In genomic region chr12:15701721-15702156, GRCh38 we compare ENCODE assay signal across 11 cellular contexts.
DNase-seq lines count a peak whose midpoint lies in the region; ATAC-seq, FAIRE-seq and TF ChIP-seq lines count a peak whose summit lies in the region.
"Had no signal": no experiment of that assay in that cellular context is flagged by ENCODE, and none has a peak within 500 bp of the region (broad histone marks: within the 10 kb centered on the region; RNA-seq: fewer than 3 reads in every experiment).

No MANE protein-coding gene starts in this region.

- H3K9ac ChIP-seq in astrocyte (ENCODE audit: low read length) (peak overlapping the region; percentile 53), stomach smooth muscle (ENCODE audit: low read length in 2 of 2) (no peak overlapping the region)

- H3K36me3 ChIP-seq in astrocyte (ENCODE audit: insufficient read depth, low read length) (no peaks in the 10 kb centered on the region), stomach smooth muscle (ENCODE audit: control insufficient read depth in 2 of 2, insufficient read depth in 2 of 2, low read length in 2 of 2) (no peaks in the 10 kb centered on the region), adrenal gland (replicated peaks in 1 of 2) (no peaks in the 10 kb centered on the region)
- H3K36me3 ChIP-seq: neutrophil had no signal

- peaks cover 40% of the 10 kb centered on the region for H3K4me1 ChIP-seq in astrocyte (ENCODE audit: insufficient read depth, low read length)
- H3K4me1 ChIP-seq in right cardiac atrium (ENCODE audit: control insufficient read depth, insufficient read depth, low read length), result peaks cover 8% of the 10 kb centered on the region
- H3K4me1 ChIP-seq in stomach smooth muscle (ENCODE audit: control insufficient read depth, insufficient read depth, low read length), result peaks cover 4% of the 10 kb centered on the region
- H3K4me1 ChIP-seq in adrenal gland (replicated peaks in 1 of 2), result peaks cover 3 to 4% of the 10 kb centered on the region in 2 donors

- peak overlapping the region; percentile 71 for H3K27ac ChIP-seq in astrocyte (ENCODE audit: low read depth, low read length)
- peak overlapping the region; percentile 81 for H3K27ac ChIP-seq in right cardiac atrium (ENCODE audit: low read length)
- H3K27ac ChIP-seq in stomach smooth muscle (ENCODE audit: low read length), result peak overlapping the region; percentile 0
- peak overlapping the region in 2 of 5 donors; percentile 55 to 73 for H3K27ac ChIP-seq in adrenal gland
- H3K27ac ChIP-seq: HL-60, neutrophil had no signal

- no peaks in the 10 kb centered on the region for H4K20me1 ChIP-seq in astrocyte (ENCODE audit: insufficient read depth, low read length)

- peaks cover 65% of the 10 kb centered on the region for H3K79me2 ChIP-seq in astrocyte (ENCODE audit: insufficient read depth, low read length)

- 27% methylated on average over 3 of the region's 3 CpGs for WGBS in right cardiac atrium
- 49 to 55% (median 51%) methylated on average over 3 of the region's 3 CpGs for WGBS in adrenal gland, 4 donors

- no peaks in the 10 kb centered on the region for H3K36me3 Mint-ChIP-seq in astrocyte (ENCODE audit: low read depth, unreplicated experiment)

- peak overlapping the region; percentile 91 for H3K27ac Mint-ChIP-seq in astrocyte (ENCODE audit: unreplicated experiment)

- no peak overlapping the region for H3K4me3 ChIP-seq in astrocyte (ENCODE audit: insufficient read depth, low read depth, low read length)
- no peak overlapping the region for H3K4me3 ChIP-seq in right cardiac atrium (ENCODE audit: low read length)
- no peak overlapping the region for H3K4me3 ChIP-seq in stomach smooth muscle (ENCODE audit: low read length in 2 of 2)
- no peak overlapping the region for H3K4me3 ChIP-seq in adrenal gland

- ATAC-seq in HG02981 (IDR thresholded peaks at IDR 0.05; ENCODE audit: unreplicated experiment), result peak; percentile 38
- peak; percentile 61 to 66 for ATAC-seq in right cardiac atrium
- ATAC-seq in GM21825 (IDR thresholded peaks at IDR 0.05; ENCODE audit: unreplicated experiment), result no peak
- no peak for ATAC-seq in HG02852 (IDR thresholded peaks at IDR 0.05; ENCODE audit: unreplicated experiment)

- DNase-seq in astrocyte (ENCODE audit: low read depth) (peak; percentile 69), right cardiac atrium (no peak), adrenal gland (no peak)
- DNase-seq: amygdala, SHP77 had no signal

- FAIRE-seq in astrocyte (lab: Jason Lieb, UNC), result peak; percentile 73

- no peaks in the 10 kb centered on the region for H3K9me3 ChIP-seq in astrocyte (ENCODE audit: insufficient read depth, low read depth, low read length)
- no peaks in the 10 kb centered on the region for H3K9me3 ChIP-seq in right cardiac atrium (ENCODE audit: control insufficient read depth, low read length)
- H3K9me3 ChIP-seq in stomach smooth muscle (ENCODE audit: control insufficient read depth in 2 of 2, low read length in 2 of 2), result no peaks in the 10 kb centered on the region
- H3K9me3 ChIP-seq in adrenal gland (replicated peaks in 1 of 3), result no peaks in the 10 kb centered on the region
- H3K9me3 ChIP-seq: neutrophil had no signal

- H3K27me3 ChIP-seq in astrocyte (ENCODE audit: insufficient read depth, low read length) (no peaks in the 10 kb centered on the region), right cardiac atrium (ENCODE audit: control insufficient read depth, insufficient read depth) (no peaks in the 10 kb centered on the region), stomach smooth muscle (ENCODE audit: control insufficient read depth in 1 of 2, insufficient read depth in 2 of 2, low read length in 2 of 2) (no peaks in the 10 kb centered on the region), adrenal gland (no peaks in the 10 kb centered on the region)
- H3K27me3 ChIP-seq: neutrophil had no signal

- no peak overlapping the region for H3K4me3 Mint-ChIP-seq in astrocyte (ENCODE audit: unreplicated experiment)

- intact Hi-C loops in right cardiac atrium (cut with DNase I), result no loop called here
- intact Hi-C loops in adrenal gland (cut with DNase I), result no loop called here

- H3K4me2 ChIP-seq in astrocyte (ENCODE audit: low read length), result peak overlapping the region; percentile 65

- no peak for TF ChIP-seq POLR2A in adrenal gland (IDR thresholded peaks at IDR 0.05)

- no peak for TF ChIP-seq CTCF in astrocyte (IDR thresholded peaks at IDR 0.05; ENCODE audit: insufficient read depth, low read depth, low read length)
- no peak for TF ChIP-seq CTCF in adrenal gland (IDR thresholded peaks at IDR 0.05)

- H2AFZ ChIP-seq in astrocyte (ENCODE audit: low read depth, low read length), result no peak overlapping the region

- no peaks in the 10 kb centered on the region for H3K27me3 Mint-ChIP-seq in astrocyte (ENCODE audit: low read depth, unreplicated experiment)

- H3K4me1 Mint-ChIP-seq in astrocyte (ENCODE audit: low read depth, unreplicated experiment), result peaks cover 46% of the 10 kb centered on the region

- no peaks in the 10 kb centered on the region for H3K9me3 Mint-ChIP-seq in astrocyte (ENCODE audit: unreplicated experiment)

Comparison
In these comparisons a context has a peak if more than half of its experiments do, and no peak if none do; other contexts are left out.
1. ATAC-seq: peak in HG02981 (single experiment) and right cardiac atrium (2 of 2); none in GM21825 (single experiment) and HG02852 (single experiment).